In the genomic region with DNA sequence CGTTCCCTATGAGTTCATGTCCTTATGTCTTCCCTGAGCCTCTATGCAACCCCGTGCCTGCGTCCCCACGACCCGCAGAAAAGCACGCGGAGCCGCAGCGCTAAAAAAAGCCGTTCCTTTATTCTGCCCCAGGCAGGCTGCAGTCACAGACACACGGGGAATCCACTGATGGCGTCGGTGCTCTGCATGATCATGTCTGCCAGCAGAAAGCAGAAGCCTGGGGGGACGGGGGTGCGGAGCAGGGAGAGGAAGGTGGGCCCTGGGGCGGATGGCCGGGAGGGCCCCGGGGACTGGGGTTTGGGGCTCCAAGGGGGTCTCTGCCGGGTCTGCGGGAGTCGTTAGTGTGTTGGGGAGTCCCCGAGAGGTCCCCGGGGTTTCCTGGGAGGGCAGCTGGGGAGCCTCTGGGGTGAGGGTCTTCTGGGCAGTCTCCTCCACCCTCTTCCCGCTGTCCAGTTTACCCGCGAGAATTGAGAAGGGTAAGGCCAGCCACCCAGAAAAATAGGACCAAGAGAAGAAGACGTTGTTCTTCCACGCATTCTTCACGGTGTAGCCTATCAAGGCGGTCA, we compare ENCODE assay signal across 8 cellular contexts. TPM values are rescaled to one million over a fixed set of nuclear protein-coding genes. Genes with fewer than 3 reads are reported as not detected.
DNase-seq lines count a peak whose midpoint lies in the region; ATAC-seq and TF ChIP-seq lines count a peak whose summit lies in the region.

No MANE protein-coding gene starts in this region.

- peak; percentile 0 for ATAC-seq in stimulated activated naive CD8-positive, alpha-beta T cell treated with anti-CD3 and anti-CD28 coated beads, Interleukin-15, Interleukin-2, amounts not matched to agents 100 U/mL and 50 U/mL, for 24 hours
- ATAC-seq in HG02840 (IDR thresholded peaks at IDR 0.05; ENCODE audit: low FRiP score, unreplicated experiment) = no peak

- H3K27me3 ChIP-seq in OCI-LY3 (ENCODE audit: low read depth, low read length) (no peaks in the 10 kb centered on the region), kidney epithelial cell (ENCODE audit: control insufficient read depth, insufficient read depth, low read length) (no peaks in the 10 kb centered on the region)

- H3K36me3 ChIP-seq in OCI-LY3 (replicated peaks; ENCODE audit: low read depth, low read length) (no peaks in the 10 kb centered on the region), kidney epithelial cell (ENCODE audit: control insufficient read depth, insufficient read depth, low read length) (no peaks in the 10 kb centered on the region)

- H3K4me2 ChIP-seq in OCI-LY3 (ENCODE audit: low read length) = peak overlapping the region; percentile 84

- DNase-seq in stimulated activated CD4-positive, alpha-beta T cell treated with anti-CD3 and anti-CD28 coated beads, Interleukin-12 subunit alpha, Interleukin-12 subunit beta, amount 100 ng/mL, for 4 hours = peak; percentile 33
- DNase-seq in stimulated activated CD4-positive, alpha-beta T cell treated with anti-CD3 and anti-CD28 coated beads, Interleukin-2, amount 100 ng/mL, for 48 hours = no peak
- DNase-seq in astrocyte of the cerebellum (ENCODE audit: low read depth) (no peak), kidney epithelial cell (ENCODE audit: low read depth) (no peak), NCI-H2227 treated with DMSO at 0.1 percent for 48 hours (lab: John Stamatoyannopoulos, UW) (no peak)
- DNase-seq in stimulated activated naive CD8-positive, alpha-beta T cell treated with anti-CD3 and anti-CD28 coated beads, Interleukin-15, Interleukin-2, amounts not matched to agents 100 U/mL and 50 U/mL, for 24 hours = peak; percentile 64

- H3K79me2 ChIP-seq in OCI-LY3 (ENCODE audit: low read length) = peaks cover 19% of the 10 kb centered on the region

- no peaks in the 10 kb centered on the region for H4K20me1 ChIP-seq in OCI-LY3 (ENCODE audit: insufficient read depth, low read length)

- in situ Hi-C loops in astrocyte of the cerebellum (cut with HindIII; ENCODE audit: low sequenced_read_pairs) = no loop called here

- peak overlapping the region; percentile 29; the same call in 1 of the 2 replicates for H2AFZ ChIP-seq in OCI-LY3 (ENCODE audit: low read depth, low read length)

- no peak for TF ChIP-seq CTCF in OCI-LY3 (IDR thresholded peaks at IDR 0.05; ENCODE audit: low read depth, low read length)
- TF ChIP-seq CTCF in astrocyte of the cerebellum (IDR thresholded peaks at IDR 0.05; ENCODE audit: low read depth, low read length, missing control alignments) = no peak
- TF ChIP-seq CTCF in kidney epithelial cell (IDR thresholded peaks at IDR 0.05; ENCODE audit: insufficient read depth, low read length, poor library complexity, severe bottlenecking) = no peak

- H3K4me1 ChIP-seq in OCI-LY3 (ENCODE audit: low read length) = peaks cover 12% of the 10 kb centered on the region

- peak overlapping the region; percentile 95 for H3K4me3 ChIP-seq in OCI-LY3 (ENCODE audit: low read length)
- peak overlapping the region; percentile 63 for H3K4me3 ChIP-seq in astrocyte of the cerebellum (ENCODE audit: low read depth, low read length)
- peak overlapping the region; percentile 90 for H3K4me3 ChIP-seq in kidney epithelial cell (ENCODE audit: low read depth, low read length)

- peak overlapping the region; percentile 96 for H3K9ac ChIP-seq in OCI-LY3 (ENCODE audit: low read length)

- H3K27ac ChIP-seq in OCI-LY3 (ENCODE audit: low read length) = peak overlapping the region; percentile 83

- no peaks in the 10 kb centered on the region for H3K9me3 ChIP-seq in OCI-LY3 (ENCODE audit: insufficient read depth, low read length)

RNA-seq across cellular contexts. Expression of a gene that starts 0.9 kb away (rescaled TPM):
- 29.8 and 36.9 TPM in 2 replicates for total RNA-seq in kidney epithelial cell

RNA-seq across cellular contexts. Expression of a gene that starts 1.7 kb away (rescaled TPM):
- not detected in 2 replicates for total RNA-seq in kidney epithelial cell

RNA-seq across cellular contexts. Expression of a gene that starts 5.4 kb away (rescaled TPM):
- not detected in 2 replicates for total RNA-seq in kidney epithelial cell

RNA-seq across cellular contexts. Expression of a gene that starts 20.7 kb away (rescaled TPM):
- not detected in 2 replicates for total RNA-seq in kidney epithelial cell

RNA-seq across cellular contexts. Expression of a gene that starts 23.3 kb away (rescaled TPM):
- total RNA-seq in kidney epithelial cell = not detected in 2 replicates

Comparison
In these comparisons a context has a peak if more than half of its experiments do, and no peak if none do; other contexts are left out.
1. DNase-seq: peak in stimulated activated CD4-positive, alpha-beta T cell treated with anti-CD3 and anti-CD28 coated beads, Interleukin-12 subunit alpha, Interleukin-12 subunit beta, amount 100 ng/mL, for 4 hours (single experiment) and stimulated activated naive CD8-positive, alpha-beta T cell treated with anti-CD3 and anti-CD28 coated beads, Interleukin-15, Interleukin-2, amounts not matched to agents 100 U/mL and 50 U/mL, for 24 hours (single experiment); none in stimulated activated CD4-positive, alpha-beta T cell treated with anti-CD3 and anti-CD28 coated beads, Interleukin-2, amount 100 ng/mL, for 48 hours (0 of 2), astrocyte of the cerebellum (single experiment), kidney epithelial cell (single experiment) and NCI-H2227 treated with DMSO at 0.1 percent for 48 hours (single experiment).
2. Peak in every context shown above with its lines, with median percentiles within 50 percentile points of each other: H3K4me3 ChIP-seq.